1 cellular context compared by ENCODE assay signal in genomic region chr3:127444761-127445160, GRCh38.
TF ChIP-seq lines count a peak whose summit lies in the region.

No MANE protein-coding gene starts in this region.

TF ChIP-seq in IMR-90, 13 proteins besides CTCF, POLR2A, EP300 and RAD21:
- TF ChIP-seq FOS (IDR thresholded peaks at IDR 0.05; ENCODE audit: low read depth, low read length): no peak
- no peak for TF ChIP-seq CEBPB (IDR thresholded peaks at IDR 0.05; ENCODE audit: low read depth, low read length)
